ENCODE assay signal across 12 cellular contexts in genomic region chr7:110839866-110840265, GRCh38.
DNase-seq lines count a peak whose midpoint lies in the region; ATAC-seq and TF ChIP-seq lines count a peak whose summit lies in the region.
"Had no signal": no experiment of that assay in that cellular context is flagged by ENCODE, and none has a peak within 500 bp of the region (broad histone marks: within the 10 kb centered on the region; RNA-seq: fewer than 3 reads in every experiment).

No MANE protein-coding gene starts in this region.

- no peak overlapping the region for H3K27ac ChIP-seq in right cardiac atrium (ENCODE audit: low read length)
- H3K27ac ChIP-seq in CD8-positive, alpha-beta memory T cell (ENCODE audit: low read depth, low read length), result no peak overlapping the region
- H3K27ac ChIP-seq: suprapubic skin had no signal

- H3K4me3 ChIP-seq in NB4 (ENCODE audit: low read depth, low read length), result no peak overlapping the region
- H3K4me3 ChIP-seq in right cardiac atrium (ENCODE audit: low read length), result no peak overlapping the region
- H3K4me3 ChIP-seq in CD8-positive, alpha-beta memory T cell (ENCODE audit: low read length), result no peak overlapping the region
- H3K4me3 ChIP-seq: suprapubic skin had no signal

- peaks cover 6 to 13% (median 10%) of the 10 kb centered on the region in 3 donors for H3K4me1 Mint-ChIP-seq in CD8-positive, alpha-beta memory T cell

- no peak overlapping the region for H3K4me3 Mint-ChIP-seq in CD8-positive, alpha-beta memory T cell

- TF ChIP-seq CTCF in NB4 (IDR thresholded peaks at IDR 0.05; ENCODE audit: low read depth, low read length), result peak; percentile 4

- H3K4me1 ChIP-seq in right cardiac atrium (ENCODE audit: control insufficient read depth, insufficient read depth, low read length), result peaks cover 2% of the 10 kb centered on the region
- peaks cover 7% of the 10 kb centered on the region for H3K4me1 ChIP-seq in CD8-positive, alpha-beta memory T cell (ENCODE audit: insufficient read depth, low read length)
- H3K4me1 ChIP-seq: suprapubic skin had no signal

- H3K36me3 Mint-ChIP-seq in CD8-positive, alpha-beta memory T cell, result peaks cover 0 to 16% (median 0%) of the 10 kb centered on the region in 3 donors

- H3K27ac Mint-ChIP-seq in CD8-positive, alpha-beta memory T cell, result no peak overlapping the region

- H3K27me3 Mint-ChIP-seq in CD8-positive, alpha-beta memory T cell, result no peaks in the 10 kb centered on the region

- H3K9me3 Mint-ChIP-seq in CD8-positive, alpha-beta memory T cell, result no peaks in the 10 kb centered on the region

- no peak for TF ChIP-seq POLR2A in NB4 (IDR thresholded peaks at IDR 0.05; ENCODE audit: extremely low read depth, insufficient read length)

- ATAC-seq in SK-N-SH treated with all-trans-retinoic acid at 6 μM for 48 hours, result peak; percentile 86
- ATAC-seq in right cardiac atrium, result no peak
- no peak for ATAC-seq in HG03460 (IDR thresholded peaks at IDR 0.05; ENCODE audit: unreplicated experiment)
- ATAC-seq: esophagus mucosa had no signal

- intact Hi-C loops in right cardiac atrium (cut with DNase I), result no loop called here

- 53% methylated on average over 5 of the region's 5 CpGs for WGBS in right cardiac atrium

- DNase-seq in CMK (ENCODE audit: low read depth) (peak; percentile 2), NB4 (ENCODE audit: low read depth) (peak; percentile 6), right cardiac atrium (peak; percentile 13 to 40 (median 33)), hippocampal formation (lab: John Stamatoyannopoulos, UW) (no peak), 8988T (no peak)
- no peak for DNase-seq in CD8-positive, alpha-beta memory T cell
- DNase-seq: GOT3, NCI-H226 had no signal

- H3K27me3 ChIP-seq in right cardiac atrium (ENCODE audit: control insufficient read depth, insufficient read depth), result no peaks in the 10 kb centered on the region
- no peaks in the 10 kb centered on the region for H3K27me3 ChIP-seq in CD8-positive, alpha-beta memory T cell (ENCODE audit: insufficient read depth, low read length, poor library complexity, severe bottlenecking)
- H3K27me3 ChIP-seq: suprapubic skin had no signal

- no peaks in the 10 kb centered on the region for H3K36me3 ChIP-seq in CD8-positive, alpha-beta memory T cell (ENCODE audit: insufficient read depth, low read length)
- H3K36me3 ChIP-seq: suprapubic skin had no signal

- POLR2A ChIA-PET in CD8-positive, alpha-beta memory T cell (lab: Charles Lee), result no interaction called here

- CTCF ChIA-PET in CD8-positive, alpha-beta memory T cell (lab: Charles Lee), result no interaction called here

- H3K9me3 ChIP-seq in right cardiac atrium (ENCODE audit: control insufficient read depth, low read length), result no peaks in the 10 kb centered on the region
- no peaks in the 10 kb centered on the region for H3K9me3 ChIP-seq in CD8-positive, alpha-beta memory T cell (ENCODE audit: low read length)
- H3K9me3 ChIP-seq: suprapubic skin had no signal

TF ChIP-seq in SK-N-SH treated with all-trans-retinoic acid at 6 μM for 48 hours, 23 proteins besides CTCF, POLR2A, EP300 and RAD21:
- TF ChIP-seq TOX (CRISPR knock-in tag; IDR thresholded peaks at IDR 0.05; ENCODE audit: borderline replicate concordance) (no peak), ARNTL (CRISPR knock-in tag; IDR thresholded peaks at IDR 0.05; ENCODE audit: borderline replicate concordance, low read depth) (no peak), ESRRG (CRISPR knock-in tag; IDR thresholded peaks at IDR 0.05) (no peak), TSHZ2 (CRISPR knock-in tag; IDR thresholded peaks at IDR 0.05) (no peak)

Comparison
In these comparisons a context has a peak if more than half of its experiments do, and no peak if none do; other contexts are left out.
1. DNase-seq: peak in CMK (single experiment), NB4 (single experiment) and right cardiac atrium (3 of 3); none in hippocampal formation (0 of 2), CD8-positive, alpha-beta memory T cell (0 of 5) and 8988T (single experiment).